12 cellular contexts compared by ENCODE assay signal in genomic region chr6:30888472-30889137, GRCh38. TPM values are rescaled to one million over a fixed set of nuclear protein-coding genes. Genes with fewer than 3 reads are reported as not detected.
DNase-seq lines count a peak whose midpoint lies in the region; ATAC-seq and TF ChIP-seq lines count a peak whose summit lies in the region.
"Had no signal": no experiment of that assay in that cellular context is flagged by ENCODE, and none has a peak within 500 bp of the region (broad histone marks: within the 10 kb centered on the region; RNA-seq: fewer than 3 reads in every experiment).

No MANE protein-coding gene starts in this region.

- no peaks in the 10 kb centered on the region for H3K9me3 ChIP-seq in adipocyte (ENCODE audit: control insufficient read depth, low read length)
- H3K9me3 ChIP-seq in gastrocnemius medialis: no peaks in the 10 kb centered on the region
- H3K9me3 ChIP-seq: body of pancreas, SJCRH30 had no signal

- ATAC-seq in gastrocnemius medialis: no peak
- ATAC-seq in GM18907 (IDR thresholded peaks at IDR 0.05; ENCODE audit: unreplicated experiment): no peak
- ATAC-seq: body of pancreas had no signal

- H3K27me3 ChIP-seq in adipocyte (replicated peaks; ENCODE audit: control insufficient read depth, insufficient read depth, low read length) (no peaks in the 10 kb centered on the region), gastrocnemius medialis (no peaks in the 10 kb centered on the region)
- H3K27me3 ChIP-seq: body of pancreas, SJCRH30 had no signal

- in situ Hi-C loops in GM13976 (cut with MboI; ENCODE audit: low sequenced_read_pairs, unreplicated experiment) (no loop called here), gastrocnemius medialis (cut with MboI; ENCODE audit: low sequenced_read_pairs in 4 of 4) (loop anchor here in 1 of 4 donors (25.0 kb wide), 1 partner anchor 151 kb away; the partner anchor contains the start of genes FLOT1 and IER3)

- H3K4me3 ChIP-seq in adipocyte (ENCODE audit: low read length) (peak overlapping the region; percentile 31), gastrocnemius medialis (no peak overlapping the region)
- H3K4me3 ChIP-seq: body of pancreas, SJCRH30 had no signal

- H3K4me1 ChIP-seq in adipocyte (ENCODE audit: control insufficient read depth, insufficient read depth, low read length) (peaks cover 40% of the 10 kb centered on the region), gastrocnemius medialis (peaks cover 42 to 48% of the 10 kb centered on the region in 2 donors)

- intact Hi-C loops in gastrocnemius medialis (cut with DNase I; ENCODE audit: low total_unique reads): no loop called here

- peak overlapping the region; percentile 59 for H3K9ac ChIP-seq in adipocyte (ENCODE audit: low read length)

- H3K27ac ChIP-seq in gastrocnemius medialis: peak overlapping the region; percentile 46 to 96 (median 74)
- H3K27ac ChIP-seq: SJCRH30 had no signal

- TF ChIP-seq POLR2A in gastrocnemius medialis (IDR thresholded peaks at IDR 0.05): no peak

- TF ChIP-seq CTCF in GM13976 (IDR thresholded peaks at IDR 0.05; ENCODE audit: borderline replicate concordance, control extremely low read depth, extremely low read depth, insufficient read depth, missing control alignments) (no peak), gastrocnemius medialis (IDR thresholded peaks at IDR 0.05 in 4 of 5, conservative IDR thresholded peaks at IDR 0.05 in 1 of 5) (no peak)

- DNase-seq in GM13976 (ENCODE audit: low spot score) (peak; percentile 18), adipocyte (ENCODE audit: low read depth) (peak; percentile 73), foreskin melanocyte (peak; percentile 63), gastrocnemius medialis (no peak), cerebellar cortex (ENCODE audit: low spot score) (no peak), inferior parietal cortex (ENCODE audit: extremely low spot score) (no peak)
- DNase-seq in stimulated activated CD4-positive, alpha-beta T cell treated with anti-CD3 and anti-CD28 coated beads, Interleukin-2, amount 100 ng/mL, for 48 hours: no peak
- DNase-seq: body of pancreas, DMS79 treated with DMSO at 0.1 percent for 48 hours, NCI-H2171, SJCRH30 had no signal

- H3K36me3 ChIP-seq in adipocyte (ENCODE audit: control insufficient read depth, insufficient read depth, low read length, severe bottlenecking) (peaks cover 17% of the 10 kb centered on the region), gastrocnemius medialis (peaks cover 0 to 49% of the 10 kb centered on the region in 2 donors)

RNA-seq across cellular contexts. Expression of gene DDR1, which starts 4.3 kb away (rescaled TPM):
- 10 to 100 TPM; 20.0 to 62.2 (median 59.3) TPM for total RNA-seq in gastrocnemius medialis

RNA-seq across cellular contexts. Expression of gene GTF2H4, which starts 19.4 kb away (rescaled TPM):
- total RNA-seq in gastrocnemius medialis: 10 to 100 TPM in 1 of 4 donors, 1 to 10 TPM in 3; 5.7 to 20.7 (median 7.5) TPM

RNA-seq across cellular contexts. Expression of gene VARS2, which starts 25.4 kb away (rescaled TPM):
- 10 to 100 TPM; 16.0 to 38.5 (median 19.3) TPM for total RNA-seq in gastrocnemius medialis

RNA-seq across cellular contexts. Expression of gene SFTA2, which starts 43.4 kb away (rescaled TPM):
- not detected for total RNA-seq in gastrocnemius medialis
- total RNA-seq: SJCRH30 had no signal

RNA-seq across cellular contexts. Expression of gene MUCL3, which starts 52.2 kb away (rescaled TPM):
- total RNA-seq in gastrocnemius medialis: not detected
- total RNA-seq: SJCRH30 had no signal

Comparison
In these comparisons a context has a peak if more than half of its experiments do, and no peak if none do; other contexts are left out.
1. DNase-seq: peak in GM13976 (single experiment), adipocyte (single experiment) and foreskin melanocyte (single experiment); none in gastrocnemius medialis (0 of 2), cerebellar cortex (single experiment), stimulated activated CD4-positive, alpha-beta T cell treated with anti-CD3 and anti-CD28 coated beads, Interleukin-2, amount 100 ng/mL, for 48 hours (0 of 2) and inferior parietal cortex (single experiment).